ENCODE assay signal across 1 cellular context in the genomic region with DNA sequence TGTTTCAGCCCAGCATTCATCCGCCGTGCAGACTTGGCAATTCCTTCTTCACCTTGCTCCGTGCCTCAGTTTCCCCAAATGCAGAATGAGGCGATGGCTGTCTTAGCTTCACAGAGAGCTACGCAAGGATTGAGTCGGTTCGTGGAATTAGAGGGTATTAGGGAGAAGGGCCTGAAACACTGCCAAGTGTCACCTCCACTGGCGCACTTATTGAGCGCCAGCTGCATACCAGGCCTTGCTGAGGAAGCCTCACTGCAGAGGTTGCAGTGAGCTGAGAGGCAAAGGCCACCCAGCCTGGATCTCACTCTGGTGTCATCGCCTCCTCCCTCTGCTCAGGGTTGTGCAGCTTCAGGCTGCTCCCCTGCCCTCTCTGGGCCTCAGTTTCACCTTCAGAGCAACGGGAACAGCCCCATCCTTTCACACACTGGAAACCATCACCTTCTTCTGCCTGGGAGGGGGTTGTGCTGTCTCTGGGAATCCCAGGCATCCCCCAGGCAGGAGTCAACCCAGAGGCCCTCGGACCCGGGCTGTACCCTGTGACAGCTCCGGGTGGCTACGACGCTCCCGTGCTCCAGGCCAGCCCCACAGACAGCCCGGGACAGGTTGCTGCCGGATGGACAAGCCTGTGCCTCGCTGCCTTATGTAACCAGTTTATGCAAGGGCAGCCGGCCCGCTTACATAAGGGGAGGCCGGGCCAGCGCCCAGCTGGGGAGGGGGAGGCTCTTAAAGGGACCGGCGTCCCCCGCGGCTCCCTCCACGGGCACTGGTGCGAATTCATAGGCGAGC.
TF ChIP-seq lines count a peak whose summit lies in the region.

No MANE protein-coding gene starts in this region.

TF ChIP-seq in IMR-90, 13 proteins besides CTCF, POLR2A, EP300 and RAD21 (continued from another document):
- TF ChIP-seq, protein P1, sequence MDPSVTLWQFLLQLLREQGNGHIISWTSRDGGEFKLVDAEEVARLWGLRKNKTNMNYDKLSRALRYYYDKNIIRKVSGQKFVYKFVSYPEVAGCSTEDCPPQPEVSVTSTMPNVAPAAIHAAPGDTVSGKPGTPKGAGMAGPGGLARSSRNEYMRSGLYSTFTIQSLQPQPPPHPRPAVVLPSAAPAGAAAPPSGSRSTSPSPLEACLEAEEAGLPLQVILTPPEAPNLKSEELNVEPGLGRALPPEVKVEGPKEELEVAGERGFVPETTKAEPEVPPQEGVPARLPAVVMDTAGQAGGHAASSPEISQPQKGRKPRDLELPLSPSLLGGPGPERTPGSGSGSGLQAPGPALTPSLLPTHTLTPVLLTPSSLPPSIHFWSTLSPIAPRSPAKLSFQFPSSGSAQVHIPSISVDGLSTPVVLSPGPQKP (IDR thresholded peaks at IDR 0.05; ENCODE audit: borderline replicate concordance, low read depth, low read length), result no peak
